Comparison of ENCODE assay signal across 1 cellular context in the genomic region with DNA sequence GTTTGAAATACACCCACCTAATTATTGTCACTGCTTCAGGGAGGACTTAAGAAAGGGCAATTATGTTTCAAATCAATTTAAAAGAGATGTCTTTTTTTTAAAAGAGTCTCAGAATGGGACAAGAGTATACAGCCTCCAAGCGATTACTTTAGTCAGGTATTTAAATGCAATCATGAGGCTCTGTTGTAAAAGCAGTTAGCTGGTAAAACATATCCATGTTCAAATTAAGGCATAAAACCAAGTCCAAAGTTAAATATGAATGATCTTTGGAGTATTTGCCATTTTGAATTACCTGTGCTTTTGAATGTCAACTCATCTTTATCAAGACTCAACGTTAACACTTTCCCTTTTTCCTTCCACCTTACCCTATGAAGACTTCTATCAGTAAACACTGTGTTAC.
TF ChIP-seq lines count a peak whose summit lies in the region.

No MANE protein-coding gene starts in this region.

TF ChIP-seq in A549, 52 proteins besides CTCF, POLR2A, EP300 and RAD21 (continued from another document):
- no peak for TF ChIP-seq MAFK (IDR thresholded peaks at IDR 0.05; ENCODE audit: partially characterized antibody)
- TF ChIP-seq SMC3 (IDR thresholded peaks at IDR 0.05), result no peak
- TF ChIP-seq NR3C1 (IDR thresholded peaks at IDR 0.05), result no peak
- TF ChIP-seq ZFP36 (IDR thresholded peaks at IDR 0.05; ENCODE audit: borderline replicate concordance, partially characterized antibody), result no peak
- no peak for TF ChIP-seq TP53 (CRISPR knock-in tag; IDR thresholded peaks at IDR 0.05)
- no peak for TF ChIP-seq RARB (CRISPR knock-in tag; IDR thresholded peaks at IDR 0.05)
- no peak for TF ChIP-seq CBX8 (IDR thresholded peaks at IDR 0.05)
- TF ChIP-seq E2F6 (IDR thresholded peaks at IDR 0.05; ENCODE audit: borderline replicate concordance, low read depth), result no peak
TF ChIP-seq in A549: peak in this region for 0.
